ENCODE assay signal across 1 cellular context in genomic region chr14:99691111-99691885, GRCh38.
TF ChIP-seq lines count a peak whose summit lies in the region.

No MANE protein-coding gene starts in this region.

TF ChIP-seq in H1, 55 proteins besides CTCF, POLR2A, EP300 and RAD21:
- no peak for TF ChIP-seq CBX8 (IDR thresholded peaks at IDR 0.05; ENCODE audit: borderline replicate concordance, low read depth, low read length)
TF ChIP-seq in H1: peak in this region for 0.
